ENCODE assay signal across 13 cellular contexts in genomic region chr7:111018960-111019835, GRCh38.
A peak's percentile ranks its signal among the peaks of the same experiment; 100 is the strongest.
DNase-seq lines count a peak whose midpoint lies in the region; ATAC-seq and TF ChIP-seq lines count a peak whose summit lies in the region.
"Had no signal": no experiment of that assay in that cellular context is flagged by ENCODE, and none has a peak within 500 bp of the region (broad histone marks: within the 10 kb centered on the region; RNA-seq: fewer than 3 reads in every experiment).

No MANE protein-coding gene starts in this region.

- peak overlapping the region; percentile 39 for H3K4me2 ChIP-seq in neural progenitor cell

- no peak for ATAC-seq in GM18868 (IDR thresholded peaks at IDR 0.05; ENCODE audit: unreplicated experiment)
- ATAC-seq: psoas muscle had no signal

- peak overlapping the region; percentile 40 for H3K4me3 Mint-ChIP-seq in activated CD4-positive, alpha-beta T cell treated with anti-CD3 and anti-CD28 coated beads, Interleukin-2, amount 10 ng/mL, durations not matched to agents 7 days and 5 days
- H3K4me3 Mint-ChIP-seq in brain (peak overlapping the region in 1 of 5 experiments; percentile 0), neural progenitor cell (peak overlapping the region; percentile 2)

- TF ChIP-seq CTCF in brain (conservative IDR thresholded peaks at IDR 0.05) (no peak), neural progenitor cell (IDR thresholded peaks at IDR 0.05) (no peak)

- H3K4me1 Mint-ChIP-seq in activated CD4-positive, alpha-beta T cell treated with anti-CD3 and anti-CD28 coated beads, Interleukin-2, amount 10 ng/mL, durations not matched to agents 7 days and 5 days: peaks cover 82% of the 10 kb centered on the region
- H3K4me1 Mint-ChIP-seq in brain (peaks cover 14% of the 10 kb centered on the region), neural progenitor cell (peaks cover 22% of the 10 kb centered on the region)

- H3K27me3 ChIP-seq in neural progenitor cell: no peaks in the 10 kb centered on the region
- H3K27me3 ChIP-seq: esophagus squamous epithelium had no signal

- peaks cover 20% of the 10 kb centered on the region for H3K4me1 ChIP-seq in neural progenitor cell
- H3K4me1 ChIP-seq: psoas muscle had no signal

- CTCF ChIA-PET in activated CD4-positive, alpha-beta T cell treated with anti-CD3 and anti-CD28 coated beads, Interleukin-2, amount 10 ng/mL, durations not matched to agents 7 days and 5 days (lab: Charles Lee): interaction anchor here (0.9 to 1.3 kb wide), 2 partner anchors 44 to 64 kb away, joined by 3 to 4 read pairs; no protein-coding TSS in a partner anchor

- H3K9me3 ChIP-seq in KOPT-K1 (ENCODE audit: insufficient read depth, low read length, poor library complexity, severe bottlenecking): peaks cover 15% of the 10 kb centered on the region
- no peaks in the 10 kb centered on the region for H3K9me3 ChIP-seq in neural progenitor cell (ENCODE audit: low read depth)
- H3K9me3 ChIP-seq: esophagus squamous epithelium, psoas muscle had no signal

- no peak overlapping the region for H2AFZ ChIP-seq in neural progenitor cell (replicated peaks)

- no peaks in the 10 kb centered on the region for H3K27me3 Mint-ChIP-seq in activated CD4-positive, alpha-beta T cell treated with anti-CD3 and anti-CD28 coated beads, Interleukin-2, amount 10 ng/mL, durations not matched to agents 7 days and 5 days
- H3K27me3 Mint-ChIP-seq in brain (peaks cover 6% of the 10 kb centered on the region), neural progenitor cell (ENCODE audit: insufficient read depth, low read depth) (no peaks in the 10 kb centered on the region)

- H3K27ac ChIP-seq in KOPT-K1 (ENCODE audit: low read depth, low read length, poor library complexity, severe bottlenecking) (peak overlapping the region; percentile 57), neural progenitor cell (peak overlapping the region; percentile 50)
- H3K27ac ChIP-seq: esophagus squamous epithelium, psoas muscle had no signal

- no peak overlapping the region for H3K4me3 ChIP-seq in neural progenitor cell
- H3K4me3 ChIP-seq: esophagus squamous epithelium, psoas muscle had no signal

- no peaks in the 10 kb centered on the region for H3K36me3 ChIP-seq in KOPT-K1 (ENCODE audit: insufficient read depth, low read length)
- H3K36me3 ChIP-seq in neural progenitor cell: no peaks in the 10 kb centered on the region
- H3K36me3 ChIP-seq: esophagus squamous epithelium had no signal

- POLR2A ChIA-PET in activated CD4-positive, alpha-beta T cell treated with anti-CD3 and anti-CD28 coated beads, Interleukin-2, amount 10 ng/mL, durations not matched to agents 7 days and 5 days (lab: Charles Lee): no interaction called here

- peak overlapping the region; percentile 74 for H3K27ac Mint-ChIP-seq in activated CD4-positive, alpha-beta T cell treated with anti-CD3 and anti-CD28 coated beads, Interleukin-2, amount 10 ng/mL, durations not matched to agents 7 days and 5 days
- H3K27ac Mint-ChIP-seq in brain (peak overlapping the region in 3 of 5 experiments; percentile 8 to 81 (median 47)), neural progenitor cell (peak overlapping the region; percentile 77)

- H3K79me2 ChIP-seq in neural progenitor cell (ENCODE audit: low read depth): no peaks in the 10 kb centered on the region

- H3F3A ChIP-seq in neural progenitor cell (ENCODE audit: low read depth): peaks cover 28% of the 10 kb centered on the region

- H3K36me3 Mint-ChIP-seq in activated CD4-positive, alpha-beta T cell treated with anti-CD3 and anti-CD28 coated beads, Interleukin-2, amount 10 ng/mL, durations not matched to agents 7 days and 5 days (ENCODE audit: low read depth): peaks cover 49% of the 10 kb centered on the region
- no peaks in the 10 kb centered on the region for H3K36me3 Mint-ChIP-seq in brain
- peaks cover 4% of the 10 kb centered on the region for H3K36me3 Mint-ChIP-seq in neural progenitor cell

- H3K9me3 Mint-ChIP-seq in activated CD4-positive, alpha-beta T cell treated with anti-CD3 and anti-CD28 coated beads, Interleukin-2, amount 10 ng/mL, durations not matched to agents 7 days and 5 days: peaks cover 18% of the 10 kb centered on the region
- H3K9me3 Mint-ChIP-seq in brain: peaks cover 0 to 8% (median 4%) of the 10 kb centered on the region in 5 experiments
- H3K9me3 Mint-ChIP-seq in neural progenitor cell: peaks cover 14% of the 10 kb centered on the region

- DNase-seq in activated CD4-positive, alpha-beta T cell treated with anti-CD3 and anti-CD28 coated beads, Interleukin-2, amount 10 ng/mL, durations not matched to agents 7 days and 5 days: peak; percentile 24
- no peak for DNase-seq in activated CD4-positive, alpha-beta T cell treated with anti-CD3 and anti-CD28 coated beads for 4 hours
- peak; percentile 64 for DNase-seq in neural progenitor cell (ENCODE audit: low spot score)
- no peak for DNase-seq in NOMO-1 treated with dmso at 0.1 percent for 144 hours (lab: John Stamatoyannopoulos, UW; ENCODE audit: unreplicated experiment)
- no peak for DNase-seq in GM19240 (ENCODE audit: insufficient read length, low spot score)
- DNase-seq: esophagus squamous epithelium; MV-4-11; NCI-H510A; psoas muscle; stimulated activated CD4-positive, alpha-beta T cell treated with anti-CD3 and anti-CD28 coated beads, Interleukin-2, amount 100 ng/mL, for 24 hours had no signal

- H3K9ac ChIP-seq in neural progenitor cell: no peak overlapping the region

- peaks cover 8% of the 10 kb centered on the region for H4K20me1 ChIP-seq in neural progenitor cell (ENCODE audit: low read depth)

Comparison
In these comparisons a context has a peak if more than half of its experiments do, and no peak if none do; other contexts are left out.
1. DNase-seq: peak in activated CD4-positive, alpha-beta T cell treated with anti-CD3 and anti-CD28 coated beads, Interleukin-2, amount 10 ng/mL, durations not matched to agents 7 days and 5 days (single experiment) and neural progenitor cell (single experiment); none in activated CD4-positive, alpha-beta T cell treated with anti-CD3 and anti-CD28 coated beads for 4 hours (0 of 2), NOMO-1 treated with dmso at 0.1 percent for 144 hours (single experiment) and GM19240 (single experiment).
2. Peak in every context shown above with its lines, with median percentiles within 50 percentile points of each other: H3K27ac Mint-ChIP-seq.